In genomic region chr14:50657753-50658152, GRCh38 we compare ENCODE assay signal across 1 cellular context.
TF ChIP-seq lines count a peak whose summit lies in the region.

No MANE protein-coding gene starts in this region.

TF ChIP-seq in IMR-90, 13 proteins besides CTCF, POLR2A, EP300 and RAD21 (continued from another document):
- no peak for TF ChIP-seq MAFK (IDR thresholded peaks at IDR 0.05; ENCODE audit: low read depth, low read length)
- TF ChIP-seq USF2 (IDR thresholded peaks at IDR 0.05; ENCODE audit: low read depth, low read length) = no peak
- TF ChIP-seq RFX5 (IDR thresholded peaks at IDR 0.05; ENCODE audit: low read depth, low read length) = no peak
- TF ChIP-seq RCOR1 (IDR thresholded peaks at IDR 0.05; ENCODE audit: insufficient replicate concordance, low read length) = no peak
- TF ChIP-seq MAZ (IDR thresholded peaks at IDR 0.05; ENCODE audit: borderline replicate concordance, low read depth, low read length) = no peak
- no peak for TF ChIP-seq NFE2L2 (IDR thresholded peaks at IDR 0.05; ENCODE audit: low read depth, low read length)
- no peak for TF ChIP-seq MXI1 (IDR thresholded peaks at IDR 0.05; ENCODE audit: borderline replicate concordance, low read depth, low read length)
- no peak for TF ChIP-seq CHD1 (IDR thresholded peaks at IDR 0.05; ENCODE audit: low read depth, low read length)
- TF ChIP-seq SMC3 (IDR thresholded peaks at IDR 0.05; ENCODE audit: low read depth, low read length) = no peak
